In genomic region chr6:123316733-123317323, GRCh38 we compare ENCODE assay signal across 8 cellular contexts.
DNase-seq lines count a peak whose midpoint lies in the region; TF ChIP-seq lines count a peak whose summit lies in the region.

No MANE protein-coding gene starts in this region.

- TF ChIP-seq CTCF in GM12874 (IDR thresholded peaks at IDR 0.05; ENCODE audit: insufficient read depth, low read depth, low read length), result 0 out of 2 replicates have a peak, but pooled peaks have one; percentile 4

- peak; percentile 11 for DNase-seq in NCI-H2029 (lab: John Stamatoyannopoulos, UW)
- peak; percentile 54 for DNase-seq in cerebellar cortex (ENCODE audit: low spot score)
- peak; percentile 35 for DNase-seq in pons (ENCODE audit: low spot score)
- no peak for DNase-seq in activated CD4-positive, alpha-beta T cell treated with anti-CD3 and anti-CD28 coated beads for 4 hours
- no peak for DNase-seq in stimulated activated CD4-positive, alpha-beta T cell treated with anti-CD3 and anti-CD28 coated beads, Interleukin-12 subunit alpha, Interleukin-12 subunit beta, amount 100 ng/mL, for 4 hours
- DNase-seq in C1 segment of cervical spinal cord (lab: John Stamatoyannopoulos, UW), result no peak
- DNase-seq in stimulated activated CD4-positive, alpha-beta T cell treated with anti-CD3 and anti-CD28 coated beads, Interleukin-4, amount 100 ng/mL, for 4 hours, result no peak

Comparison
In these comparisons a context has a peak if more than half of its experiments do, and no peak if none do; other contexts are left out.
1. DNase-seq: peak in NCI-H2029 (single experiment), cerebellar cortex (single experiment) and pons (single experiment); none in activated CD4-positive, alpha-beta T cell treated with anti-CD3 and anti-CD28 coated beads for 4 hours (0 of 2), stimulated activated CD4-positive, alpha-beta T cell treated with anti-CD3 and anti-CD28 coated beads, Interleukin-12 subunit alpha, Interleukin-12 subunit beta, amount 100 ng/mL, for 4 hours (single experiment), C1 segment of cervical spinal cord (0 of 14) and stimulated activated CD4-positive, alpha-beta T cell treated with anti-CD3 and anti-CD28 coated beads, Interleukin-4, amount 100 ng/mL, for 4 hours (0 of 2).